In the genomic region with DNA sequence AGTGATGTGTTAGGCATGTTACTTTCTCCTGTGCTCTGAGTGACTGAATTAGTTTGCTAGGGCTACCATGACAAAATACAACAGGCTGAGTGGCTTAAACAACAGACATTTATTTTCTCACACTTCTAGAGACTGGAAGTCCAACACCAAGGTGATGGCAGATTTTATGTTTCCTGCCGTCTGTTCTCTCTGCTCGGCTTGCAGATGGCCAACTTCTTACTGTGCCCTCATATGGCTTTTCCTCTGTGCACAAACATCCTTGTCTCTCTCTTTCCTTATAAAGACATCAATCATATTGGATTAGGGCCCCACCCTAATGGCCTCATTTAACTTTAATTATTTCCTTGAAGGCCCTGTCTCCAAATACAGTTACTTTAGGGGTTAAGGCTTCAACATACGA, we compare ENCODE assay signal across 28 cellular contexts.
"Had no signal": no experiment of that assay in that cellular context is flagged by ENCODE, and none has a peak within 500 bp of the region (broad histone marks: within the 10 kb centered on the region; RNA-seq: fewer than 3 reads in every experiment).

No MANE protein-coding gene starts in this region.

- DNase-seq: activated CD4-positive, alpha-beta memory T cell treated with anti-CD3 and anti-CD28 coated beads, Interleukin-2, amount 10 ng/mL, durations not matched to agents 7 days and 5 days; activated CD4-positive, alpha-beta T cell treated with anti-CD3 and anti-CD28 coated beads for 1 hour; activated CD4-positive, alpha-beta T cell treated with anti-CD3 and anti-CD28 coated beads for 4 hours; activated CD4-positive, alpha-beta T cell treated with anti-CD3 and anti-CD28 coated beads, Interleukin-2, amount 10 ng/mL, durations not matched to agents 7 days and 5 days; activated CD4-positive, alpha-beta T cell treated with anti-CD3 and anti-CD28 coated beads, Interleukin-2, amount 50 U/mL, for 4 hours; activated effector memory CD4-positive, alpha-beta T cell treated with anti-CD3 and anti-CD28 coated beads, Interleukin-2, amount 50 U/mL, for 16 hours; activated naive CD4-positive, alpha-beta T cell treated with anti-CD3 and anti-CD28 coated beads for 36 hours; activated naive CD8-positive, alpha-beta T cell treated with anti-CD3 and anti-CD28 coated beads for 36 hours; activated naive CD8-positive, alpha-beta T cell treated with anti-CD3 and anti-CD28 coated beads, Interleukin-2, amount 50 U/mL, for 24 hours; activated T-cell treated with anti-CD3 and anti-CD28 coated beads, Interleukin-2, amount 50 U/mL, for 48 hours; adrenal gland; amygdala; aorta; body of pancreas; caudate nucleus; cortex of kidney; dermis blood vessel endothelial cell; effector CD4-positive, alpha-beta T cell; effector memory CD8-positive, alpha-beta T cell; erythroblast; foreskin keratinocyte; gastrocnemius medialis; glutamatergic neuron; heart left ventricle; T-helper 2 cell had no signal

- H3K27ac ChIP-seq: adrenal gland, body of pancreas, esophagus muscularis mucosa, foreskin keratinocyte, gastrocnemius medialis, heart left ventricle, VCaP had no signal

- ATAC-seq: activated naive CD8-positive, alpha-beta T cell treated with anti-CD3 and anti-CD28 coated beads, Interleukin-2, amount 50 U/mL, for 24 hours; body of pancreas; effector memory CD8-positive, alpha-beta T cell; foreskin keratinocyte; gastrocnemius medialis; heart left ventricle; WTC11 had no signal

- H3K27me3 ChIP-seq: adrenal gland, body of pancreas, esophagus muscularis mucosa, foreskin keratinocyte, gastrocnemius medialis, heart left ventricle had no signal

- H3K36me3 ChIP-seq: adrenal gland, esophagus muscularis mucosa, gastrocnemius medialis, heart left ventricle had no signal

- H3K4me3 ChIP-seq: adrenal gland, body of pancreas, esophagus muscularis mucosa, gastrocnemius medialis, heart left ventricle had no signal

- H3K9me3 ChIP-seq: gastrocnemius medialis had no signal

- H3K4me1 ChIP-seq: adrenal gland, body of pancreas, esophagus muscularis mucosa, foreskin keratinocyte, gastrocnemius medialis, heart left ventricle had no signal
